Comparison of ENCODE assay signal across 8 cellular contexts in genomic region chr17:77096570-77097214, GRCh38. TPM values are rescaled to one million over a fixed set of nuclear protein-coding genes. Genes with fewer than 3 reads are reported as not detected.
DNase-seq lines count a peak whose midpoint lies in the region; ATAC-seq and TF ChIP-seq lines count a peak whose summit lies in the region.

No MANE protein-coding gene starts in this region.

- H4K20me1 ChIP-seq in DND-41 (ENCODE audit: insufficient read depth, low read length): peaks cover 17% of the 10 kb centered on the region

- H3K4me3 ChIP-seq in DND-41 (ENCODE audit: low read depth in 1 of 2, low read length in 2 of 2): no peak overlapping the region
- H3K4me3 ChIP-seq in astrocyte of the spinal cord (ENCODE audit: low read depth, low read length): no peak overlapping the region

- H3K27ac Mint-ChIP-seq in stimulated activated naive CD8-positive, alpha-beta T cell treated with anti-CD3 and anti-CD28 coated beads, Interleukin-15, Interleukin-2, amounts not matched to agents 100 ng/mL and 50 ng/mL, for 24 hours: peak overlapping the region; percentile 10

- TF ChIP-seq CTCF in DND-41 (IDR thresholded peaks at IDR 0.05; ENCODE audit: borderline replicate concordance, extremely low read depth, low read length, poor library complexity, severe bottlenecking): peak; percentile 57
- peak; percentile 80 for TF ChIP-seq CTCF in astrocyte of the spinal cord (IDR thresholded peaks at IDR 0.05; ENCODE audit: low read depth, low read length)

- DNase-seq in DND-41 (no peak), LHCN-M2 (ENCODE audit: low read depth) (peak; percentile 52), astrocyte of the spinal cord (ENCODE audit: low read depth, low spot score) (peak; percentile 60), iris pigment epithelial cell (ENCODE audit: low read depth) (peak; percentile 69), NCI-H146 (lab: John Stamatoyannopoulos, UW) (no peak)

- H3K4me1 ChIP-seq in DND-41 (ENCODE audit: insufficient read depth, low read length): peaks cover 7% of the 10 kb centered on the region; the same call in 1 of the 2 replicates

- peak; percentile 74 for ATAC-seq in DND-41 (ENCODE audit: insufficient read depth, low read depth)
- no peak for ATAC-seq in GM21515 (IDR thresholded peaks at IDR 0.05; ENCODE audit: unreplicated experiment)
- no peak for ATAC-seq in HG03354 (IDR thresholded peaks at IDR 0.05; ENCODE audit: poor library complexity, severe bottlenecking, unreplicated experiment)

- peaks cover 18% of the 10 kb centered on the region for H3K79me2 ChIP-seq in DND-41 (ENCODE audit: insufficient read depth, low read length)

- no peaks in the 10 kb centered on the region for H3K27me3 ChIP-seq in DND-41 (ENCODE audit: insufficient read depth, low read length, poor library complexity)

- H3K9me3 ChIP-seq in DND-41 (ENCODE audit: insufficient read depth, low read length, severe bottlenecking): no peaks in the 10 kb centered on the region

- peaks cover 71% of the 10 kb centered on the region for H3K36me3 Mint-ChIP-seq in stimulated activated naive CD8-positive, alpha-beta T cell treated with anti-CD3 and anti-CD28 coated beads, Interleukin-15, Interleukin-2, amounts not matched to agents 100 ng/mL and 50 ng/mL, for 24 hours (ENCODE audit: low read depth)

- H3K27ac ChIP-seq in DND-41 (ENCODE audit: low read length): no peak overlapping the region

- peaks cover 55% of the 10 kb centered on the region for H3K4me1 Mint-ChIP-seq in stimulated activated naive CD8-positive, alpha-beta T cell treated with anti-CD3 and anti-CD28 coated beads, Interleukin-15, Interleukin-2, amounts not matched to agents 100 ng/mL and 50 ng/mL, for 24 hours (ENCODE audit: low read depth)

- H3K9ac ChIP-seq in DND-41 (ENCODE audit: low read depth, low read length): no peak overlapping the region

- peaks cover 80% of the 10 kb centered on the region for H3K36me3 ChIP-seq in DND-41 (ENCODE audit: insufficient read depth, low read length)

- H3K27me3 Mint-ChIP-seq in stimulated activated naive CD8-positive, alpha-beta T cell treated with anti-CD3 and anti-CD28 coated beads, Interleukin-15, Interleukin-2, amounts not matched to agents 100 ng/mL and 50 ng/mL, for 24 hours: no peaks in the 10 kb centered on the region

- H3K4me2 ChIP-seq in DND-41 (ENCODE audit: insufficient read depth, low read length): no peak overlapping the region

- no peaks in the 10 kb centered on the region for H3K9me3 Mint-ChIP-seq in stimulated activated naive CD8-positive, alpha-beta T cell treated with anti-CD3 and anti-CD28 coated beads, Interleukin-15, Interleukin-2, amounts not matched to agents 100 ng/mL and 50 ng/mL, for 24 hours

- H2AFZ ChIP-seq in DND-41 (ENCODE audit: low read depth, low read length): no peak overlapping the region

- in situ Hi-C loops in astrocyte of the spinal cord (cut with HindIII; ENCODE audit: low sequenced_read_pairs): no loop called here

- H3K4me3 Mint-ChIP-seq in stimulated activated naive CD8-positive, alpha-beta T cell treated with anti-CD3 and anti-CD28 coated beads, Interleukin-15, Interleukin-2, amounts not matched to agents 100 ng/mL and 50 ng/mL, for 24 hours: no peak overlapping the region

RNA-seq across cellular contexts. Expression of gene SEC14L1, which starts 44.1 kb away (rescaled TPM):
- 23.1 and 27.0 TPM in 2 replicates for total RNA-seq in LHCN-M2 (2014; rRNA removed)
- 56.1 TPM for polyA plus RNA-seq in LHCN-M2 (2012)

Comparison
In these comparisons a context has a peak if more than half of its experiments do, and no peak if none do; other contexts are left out.
1. DNase-seq: peak in LHCN-M2 (single experiment), astrocyte of the spinal cord (single experiment) and iris pigment epithelial cell (single experiment); none in DND-41 (single experiment) and NCI-H146 (single experiment).